Comparison of ENCODE assay signal across 1 cellular context in the genomic region with DNA sequence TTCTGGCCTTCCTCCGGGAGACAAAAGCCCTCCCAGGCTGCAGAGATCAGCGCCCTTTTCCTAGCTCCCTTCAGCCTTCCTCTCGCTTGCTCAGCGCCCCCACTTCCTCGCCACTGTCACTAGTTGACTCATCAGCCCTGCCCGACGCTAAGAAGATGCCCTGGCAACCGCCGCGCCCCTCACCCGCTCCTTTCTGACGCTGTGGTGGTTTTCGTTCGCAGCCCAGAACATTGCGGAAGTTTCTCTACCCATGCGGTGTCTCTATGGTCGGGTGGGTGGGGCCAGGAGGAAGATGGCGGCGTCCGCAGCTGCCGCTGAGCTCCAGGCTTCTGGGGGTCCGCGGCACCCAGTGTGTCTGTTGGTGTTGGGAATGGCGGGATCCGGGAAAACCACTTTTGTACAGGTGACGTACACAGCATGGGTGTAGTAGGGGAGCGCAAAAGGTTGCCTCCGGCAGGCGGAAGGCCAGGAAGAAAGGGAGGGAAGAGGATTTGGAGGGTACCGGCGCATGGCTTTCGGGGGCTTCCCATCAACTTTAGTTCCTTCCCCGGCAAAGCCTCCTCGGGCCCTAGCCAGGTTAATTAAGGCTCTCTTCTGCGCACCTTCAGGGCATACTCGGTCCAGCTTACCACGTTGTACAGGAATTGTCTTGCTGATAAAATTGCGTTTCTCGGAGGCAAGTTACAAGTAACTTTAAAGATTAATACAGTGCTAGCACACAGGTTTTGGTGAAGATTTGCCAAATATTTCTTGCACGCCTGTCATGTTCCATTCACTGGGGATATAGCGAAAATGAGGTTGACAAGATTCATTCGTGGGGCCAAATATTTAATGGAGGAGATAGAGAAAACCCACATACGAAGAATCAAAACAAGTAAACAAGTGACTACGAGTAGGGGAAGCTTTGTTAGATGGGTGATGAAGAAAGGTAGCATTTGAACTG.
TF ChIP-seq lines count a peak whose summit lies in the region.

A gene with protein sequence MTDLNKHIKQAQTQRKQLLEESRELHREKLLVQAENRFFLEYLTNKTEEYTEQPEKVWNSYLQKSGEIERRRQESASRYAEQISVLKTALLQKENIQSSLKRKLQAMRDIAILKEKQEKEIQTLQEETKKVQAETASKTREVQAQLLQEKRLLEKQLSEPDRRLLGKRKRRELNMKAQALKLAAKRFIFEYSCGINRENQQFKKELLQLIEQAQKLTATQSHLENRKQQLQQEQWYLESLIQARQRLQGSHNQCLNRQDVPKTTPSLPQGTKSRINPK (minus strand): TSS at position 246 of the 943 bp plus-strand sequence. CDS start 1,213 bp downstream, outside the sequence.
Gene GPN1 (plus strand): TSS at position 284 of the 943 bp plus-strand sequence. CDS start 9 bp downstream, at position 293.

TF ChIP-seq in HepG2, 621 proteins besides CTCF, POLR2A, EP300 and RAD21 (continued from another document and continues in another):
- TF ChIP-seq IRF9 (CRISPR knock-in tag; IDR thresholded peaks at IDR 0.05; ENCODE audit: borderline replicate concordance) (peak; percentile 82; the same call in 1 of the 2 replicates), TEF (CRISPR knock-in tag; IDR thresholded peaks at IDR 0.05) (no peak), ZNF143 (CRISPR knock-in tag; IDR thresholded peaks at IDR 0.05) (no peak), NFKB2 (CRISPR knock-in tag; IDR thresholded peaks at IDR 0.05; ENCODE audit: borderline replicate concordance) (peak; percentile 93; the same call in 1 of the 2 replicates), ZNF10 (CRISPR knock-in tag; IDR thresholded peaks at IDR 0.05; ENCODE audit: borderline replicate concordance, low read depth) (no peak), ZNF570 (CRISPR knock-in tag; IDR thresholded peaks at IDR 0.05; ENCODE audit: borderline replicate concordance) (no peak), ZNF800 (CRISPR knock-in tag; IDR thresholded peaks at IDR 0.05) (0 out of 2 replicates have a peak, but pooled peaks have one; percentile 59), HIVEP1 (CRISPR knock-in tag; IDR thresholded peaks at IDR 0.05) (peak; percentile 75), REL (CRISPR knock-in tag; conservative IDR thresholded peaks at IDR 0.05) (peak; percentile 81; the same call in 1 of the 2 replicates), RFX3 (CRISPR knock-in tag; IDR thresholded peaks at IDR 0.05) (peak; percentile 84), HMG20A (CRISPR knock-in tag; IDR thresholded peaks at IDR 0.05; ENCODE audit: borderline replicate concordance) (peak; percentile 33; the same call in 1 of the 2 replicates), ZNF576 (CRISPR knock-in tag; IDR thresholded peaks at IDR 0.05) (no peak), ZNF207 (IDR thresholded peaks at IDR 0.05; ENCODE audit: borderline replicate concordance) (no peak), ZSCAN22 (CRISPR knock-in tag; IDR thresholded peaks at IDR 0.05) (no peak), SAP130 (CRISPR knock-in tag; IDR thresholded peaks at IDR 0.05; ENCODE audit: low read depth) (peak; percentile 100), ZNF232 (CRISPR knock-in tag; IDR thresholded peaks at IDR 0.05; ENCODE audit: borderline replicate concordance) (0 out of 2 replicates have a peak, but pooled peaks have one; percentile 34), ZNF777 (CRISPR knock-in tag; IDR thresholded peaks at IDR 0.05) (no peak), ETV5 (CRISPR knock-in tag; IDR thresholded peaks at IDR 0.05; ENCODE audit: borderline replicate concordance) (peak; percentile 74), ZFP1 (CRISPR knock-in tag; IDR thresholded peaks at IDR 0.05) (peak; percentile 31; the same call in 1 of the 2 replicates), ZNF558 (CRISPR knock-in tag; IDR thresholded peaks at IDR 0.05; ENCODE audit: borderline replicate concordance) (no peak; the same call in 1 of the 2 replicates), NCOA2 (CRISPR knock-in tag; IDR thresholded peaks at IDR 0.05) (peak; percentile 60), KDM6A (CRISPR knock-in tag; IDR thresholded peaks at IDR 0.05; ENCODE audit: low read depth) (no peak), MYC (CRISPR knock-in tag; IDR thresholded peaks at IDR 0.05; ENCODE audit: borderline replicate concordance) (peak; percentile 90), ZNF17 (CRISPR knock-in tag; IDR thresholded peaks at IDR 0.05) (no peak), ZNF552 (CRISPR knock-in tag; IDR thresholded peaks at IDR 0.05; ENCODE audit: borderline replicate concordance) (no peak; the same call in 1 of the 2 replicates), CHCHD3 (CRISPR knock-in tag; IDR thresholded peaks at IDR 0.05) (no peak), TRIM24 (CRISPR knock-in tag; IDR thresholded peaks at IDR 0.05) (no peak), ZNF543 (CRISPR knock-in tag; IDR thresholded peaks at IDR 0.05) (peak; percentile 52; the same call in 1 of the 2 replicates), NR2F6 (IDR thresholded peaks at IDR 0.05) (no peak), NR2F6 (CRISPR knock-in tag; IDR thresholded peaks at IDR 0.05) (peak; percentile 67; the same call in 1 of the 2 replicates), ZNF557 (CRISPR knock-in tag; IDR thresholded peaks at IDR 0.05) (no peak), TCF7L2 (IDR thresholded peaks at IDR 0.05; ENCODE audit: low read depth, low read length) (no peak), MBNL3 (CRISPR knock-in tag; conservative IDR thresholded peaks at IDR 0.05) (no peak)
- TF ChIP-seq, protein P1, sequence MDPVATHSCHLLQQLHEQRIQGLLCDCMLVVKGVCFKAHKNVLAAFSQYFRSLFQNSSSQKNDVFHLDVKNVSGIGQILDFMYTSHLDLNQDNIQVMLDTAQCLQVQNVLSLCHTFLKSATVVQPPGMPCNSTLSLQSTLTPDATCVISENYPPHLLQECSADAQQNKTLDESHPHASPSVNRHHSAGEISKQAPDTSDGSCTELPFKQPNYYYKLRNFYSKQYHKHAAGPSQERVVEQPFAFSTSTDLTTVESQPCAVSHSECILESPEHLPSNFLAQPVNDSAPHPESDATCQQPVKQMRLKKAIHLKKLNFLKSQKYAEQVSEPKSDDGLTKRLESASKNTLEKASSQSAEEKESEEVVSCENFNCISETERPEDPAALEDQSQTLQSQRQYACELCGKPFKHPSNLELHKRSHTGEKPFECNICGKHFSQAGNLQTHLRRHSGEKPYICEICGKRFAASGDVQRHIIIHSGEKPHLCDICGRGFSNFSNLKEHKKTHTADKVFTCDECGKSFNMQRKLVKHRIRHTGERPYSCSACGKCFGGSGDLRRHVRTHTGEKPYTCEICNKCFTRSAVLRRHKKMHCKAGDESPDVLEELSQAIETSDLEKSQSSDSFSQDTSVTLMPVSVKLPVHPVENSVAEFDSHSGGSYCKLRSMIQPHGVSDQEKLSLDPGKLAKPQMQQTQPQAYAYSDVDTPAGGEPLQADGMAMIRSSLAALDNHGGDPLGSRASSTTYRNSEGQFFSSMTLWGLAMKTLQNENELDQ (CRISPR knock-in tag; IDR thresholded peaks at IDR 0.05; ENCODE audit: borderline replicate concordance) = no peak
- TF ChIP-seq, protein P2, sequence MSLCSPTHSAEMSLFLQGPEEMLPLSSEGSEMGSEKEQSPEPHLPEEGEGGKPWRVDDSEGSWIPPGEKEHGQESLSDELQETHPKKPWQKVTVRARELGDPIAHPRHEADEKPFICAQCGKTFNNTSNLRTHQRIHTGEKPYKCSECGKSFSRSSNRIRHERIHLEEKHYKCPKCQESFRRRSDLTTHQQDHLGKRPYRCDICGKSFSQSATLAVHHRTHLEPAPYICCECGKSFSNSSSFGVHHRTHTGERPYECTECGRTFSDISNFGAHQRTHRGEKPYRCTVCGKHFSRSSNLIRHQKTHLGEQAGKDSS (CRISPR knock-in tag; IDR thresholded peaks at IDR 0.05; ENCODE audit: borderline replicate concordance, low read depth) = peak; percentile 76; the same call in 1 of the 2 replicates
- TF ChIP-seq, protein P3, sequence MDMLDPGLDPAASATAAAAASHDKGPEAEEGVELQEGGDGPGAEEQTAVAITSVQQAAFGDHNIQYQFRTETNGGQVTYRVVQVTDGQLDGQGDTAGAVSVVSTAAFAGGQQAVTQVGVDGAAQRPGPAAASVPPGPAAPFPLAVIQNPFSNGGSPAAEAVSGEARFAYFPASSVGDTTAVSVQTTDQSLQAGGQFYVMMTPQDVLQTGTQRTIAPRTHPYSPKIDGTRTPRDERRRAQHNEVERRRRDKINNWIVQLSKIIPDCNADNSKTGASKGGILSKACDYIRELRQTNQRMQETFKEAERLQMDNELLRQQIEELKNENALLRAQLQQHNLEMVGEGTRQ (IDR thresholded peaks at IDR 0.05; ENCODE audit: low read depth, low read length) = no peak
- TF ChIP-seq, protein P3 (CRISPR knock-in tag; IDR thresholded peaks at IDR 0.05; ENCODE audit: borderline replicate concordance) = no peak; the same call in 1 of the 2 replicates
- TF ChIP-seq, protein P4, sequence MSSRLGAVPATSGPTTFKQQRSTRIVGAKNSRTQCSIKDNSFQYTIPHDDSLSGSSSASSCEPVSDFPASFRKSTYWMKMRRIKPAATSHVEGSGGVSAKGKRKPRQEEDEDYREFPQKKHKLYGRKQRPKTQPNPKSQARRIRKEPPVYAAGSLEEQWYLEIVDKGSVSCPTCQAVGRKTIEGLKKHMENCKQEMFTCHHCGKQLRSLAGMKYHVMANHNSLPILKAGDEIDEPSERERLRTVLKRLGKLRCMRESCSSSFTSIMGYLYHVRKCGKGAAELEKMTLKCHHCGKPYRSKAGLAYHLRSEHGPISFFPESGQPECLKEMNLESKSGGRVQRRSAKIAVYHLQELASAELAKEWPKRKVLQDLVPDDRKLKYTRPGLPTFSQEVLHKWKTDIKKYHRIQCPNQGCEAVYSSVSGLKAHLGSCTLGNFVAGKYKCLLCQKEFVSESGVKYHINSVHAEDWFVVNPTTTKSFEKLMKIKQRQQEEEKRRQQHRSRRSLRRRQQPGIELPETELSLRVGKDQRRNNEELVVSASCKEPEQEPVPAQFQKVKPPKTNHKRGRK (CRISPR knock-in tag; IDR thresholded peaks at IDR 0.05) = no peak
- TF ChIP-seq, protein P5, sequence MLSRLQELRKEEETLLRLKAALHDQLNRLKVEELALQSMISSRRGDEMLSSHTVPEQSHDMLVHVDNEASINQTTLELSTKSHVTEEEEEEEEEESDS (CRISPR knock-in tag; IDR thresholded peaks at IDR 0.05; ENCODE audit: borderline replicate concordance) = peak; percentile 90; the same call in 1 of the 2 replicates
- TF ChIP-seq, protein P6, sequence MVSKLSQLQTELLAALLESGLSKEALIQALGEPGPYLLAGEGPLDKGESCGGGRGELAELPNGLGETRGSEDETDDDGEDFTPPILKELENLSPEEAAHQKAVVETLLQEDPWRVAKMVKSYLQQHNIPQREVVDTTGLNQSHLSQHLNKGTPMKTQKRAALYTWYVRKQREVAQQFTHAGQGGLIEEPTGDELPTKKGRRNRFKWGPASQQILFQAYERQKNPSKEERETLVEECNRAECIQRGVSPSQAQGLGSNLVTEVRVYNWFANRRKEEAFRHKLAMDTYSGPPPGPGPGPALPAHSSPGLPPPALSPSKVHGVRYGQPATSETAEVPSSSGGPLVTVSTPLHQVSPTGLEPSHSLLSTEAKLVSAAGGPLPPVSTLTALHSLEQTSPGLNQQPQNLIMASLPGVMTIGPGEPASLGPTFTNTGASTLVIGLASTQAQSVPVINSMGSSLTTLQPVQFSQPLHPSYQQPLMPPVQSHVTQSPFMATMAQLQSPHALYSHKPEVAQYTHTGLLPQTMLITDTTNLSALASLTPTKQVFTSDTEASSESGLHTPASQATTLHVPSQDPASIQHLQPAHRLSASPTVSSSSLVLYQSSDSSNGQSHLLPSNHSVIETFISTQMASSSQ (IDR thresholded peaks at IDR 0.05; ENCODE audit: low read depth) = no peak; the same call in 1 of the 2 replicates
- TF ChIP-seq, protein P6 (CRISPR knock-in tag; IDR thresholded peaks at IDR 0.05; ENCODE audit: borderline replicate concordance) = peak; percentile 18; the same call in 1 of the 2 replicates
